Comparison of ENCODE assay signal across 19 cellular contexts in the genomic region with DNA sequence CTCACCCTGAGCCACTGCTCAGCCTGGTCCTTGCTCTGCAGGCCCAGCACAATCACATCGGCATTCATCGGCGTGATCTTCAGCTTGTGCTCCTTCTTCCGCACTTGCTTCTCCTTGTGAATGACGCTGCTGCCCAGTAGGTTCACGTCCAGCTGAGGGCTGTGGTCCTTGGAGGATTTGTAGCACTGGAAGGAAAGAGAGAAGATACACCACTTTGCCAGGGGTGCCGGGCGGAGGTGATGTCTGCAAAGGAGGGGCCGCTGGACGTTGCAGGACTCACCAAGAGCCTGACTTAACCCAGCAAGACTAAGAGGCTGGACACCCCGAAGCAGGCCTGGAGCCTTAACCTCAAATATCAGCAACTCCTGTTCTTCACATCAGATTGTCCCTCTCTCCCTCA.
"Had no signal": no experiment of that assay in that cellular context is flagged by ENCODE, and none has a peak within 500 bp of the region (broad histone marks: within the 10 kb centered on the region; RNA-seq: fewer than 3 reads in every experiment).

No MANE protein-coding gene starts in this region.

- H3K4me3 ChIP-seq: lung, right atrium auricular region, thoracic aorta, transverse colon had no signal

- ATAC-seq: foreskin keratinocyte; left colon; left ventricle myocardium superior; stimulated activated naive B cell treated with anti-CD40 and anti-IgM and Interleukin-4, amounts not matched to agents 10 μg/mL and 1 μg/mL and 100 μg/mL, for 72 hours; stimulated activated naive CD8-positive, alpha-beta T cell treated with anti-CD3 and anti-CD28 coated beads, Interleukin-15, amount 100 ng/mL, for 72 hours had no signal

- DNase-seq: dermis blood vessel endothelial cell; effector CD4-positive, alpha-beta T cell; endodermal cell; erythroblast; foreskin keratinocyte; left colon; left ventricle myocardium superior; mesendoderm; naive B cell; posterior cingulate gyrus; stimulated activated CD4-positive, alpha-beta T cell treated with anti-CD3 and anti-CD28 coated beads, Interleukin-15, amount 100 ng/mL, for 24 hours; stimulated activated CD4-positive, alpha-beta T cell treated with anti-CD3 and anti-CD28 coated beads, Interleukin-1b, Interleukin-23, amount 100 ng/mL, for 48 hours; stimulated activated CD4-positive, alpha-beta T cell treated with anti-CD3 and anti-CD28 coated beads, Interleukin-4, amount 100 ng/mL, for 24 hours; stimulated activated naive B cell treated with anti-CD40 and anti-IgM and Interleukin-4, amounts not matched to agents 10 μg/mL and 1 μg/mL and 100 μg/mL, for 72 hours; stimulated activated naive CD8-positive, alpha-beta T cell treated with anti-CD3 and anti-CD28 coated beads, Interleukin-15, amount 100 ng/mL, for 72 hours; transverse colon had no signal

- H3K36me3 ChIP-seq: right atrium auricular region, thoracic aorta, transverse colon had no signal

- H3K27me3 ChIP-seq: foreskin keratinocyte, right atrium auricular region, transverse colon had no signal

- H3K4me1 ChIP-seq: foreskin keratinocyte, transverse colon had no signal

- H3K27ac ChIP-seq: foreskin keratinocyte, right atrium auricular region, thoracic aorta, transverse colon had no signal

- H3K9me3 ChIP-seq: right atrium auricular region, thoracic aorta, transverse colon had no signal
